In the genomic region with DNA sequence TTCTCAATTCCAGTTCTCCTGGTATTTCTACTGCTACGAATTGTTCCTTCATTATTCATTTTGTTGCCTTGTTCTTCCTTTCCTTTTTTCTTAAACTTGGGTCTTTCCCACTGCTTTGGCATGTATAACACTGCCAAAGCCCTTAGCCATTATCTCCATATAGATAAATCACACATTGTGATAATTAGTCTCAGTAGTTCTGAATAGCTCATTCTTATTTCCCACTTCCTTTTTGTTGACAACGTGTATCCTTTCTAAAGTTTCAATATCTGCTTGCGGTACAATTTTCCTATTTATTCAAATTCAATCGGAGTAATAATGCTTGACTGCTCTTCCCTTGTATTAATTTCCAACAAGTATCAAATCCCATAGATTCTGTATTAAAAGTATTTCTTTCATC, we compare ENCODE assay signal across 31 cellular contexts.
"Had no signal": no experiment of that assay in that cellular context is flagged by ENCODE, and none has a peak within 500 bp of the region (broad histone marks: within the 10 kb centered on the region; RNA-seq: fewer than 3 reads in every experiment).

No MANE protein-coding gene starts in this region.

- H3K4me3 ChIP-seq: ascending aorta, cardiac muscle cell, SJSA1 had no signal

- ATAC-seq: activated CD4-positive, CD25-positive, alpha-beta regulatory T cell treated with anti-CD3 and anti-CD28 coated beads, Interleukin-2, amount 50 U/mL, for 24 hours; activated T-cell treated with anti-CD3 and anti-CD28 coated beads, Interleukin-2, amount 50 U/mL, for 4 hours; Panc1 had no signal

- H3K9me3 ChIP-seq: ascending aorta, SJSA1, SK-N-SH had no signal

- H3K9ac ChIP-seq: SK-N-SH had no signal

- H3K27ac Mint-ChIP-seq: activated CD4-positive, alpha-beta memory T cell treated with anti-CD3 and anti-CD28 coated beads for 36 hours; activated naive CD4-positive, alpha-beta T cell treated with anti-CD3 and anti-CD28 coated beads for 36 hours; activated naive CD8-positive, alpha-beta T cell treated with anti-CD3 and anti-CD28 coated beads for 36 hours; activated T-helper 1 cell treated with anti-CD3 and anti-CD28 coated beads, Interleukin-12 subunit alpha, Interleukin-12 subunit beta, Interleukin-2, Interleukin-4 antibody, amounts not matched to agents 30 ng/mL and 10 ng/mL and 1 ng/mL, durations not matched to agents 14 hours and 24 hours and 36 hours; T-helper 1 cell treated with Interleukin-12 subunit alpha and Interleukin-12 subunit beta and Interleukin-4 antibody, amounts not matched to agents 30 μg/mL and 1 μg/mL, for 36 hours; T-helper 2 cell treated with Interferon-gamma antibody and Interleukin-4, amounts not matched to agents 5 μg/mL and 100 μg/mL, for 36 hours had no signal

- H3K27me3 ChIP-seq: ascending aorta, cardiac muscle cell, SJSA1 had no signal

- H3K4me2 ChIP-seq: SK-N-SH had no signal

- H3K4me1 ChIP-seq: ascending aorta, SJSA1 had no signal

- DNase-seq: activated CD4-positive, alpha-beta memory T cell treated with anti-CD3 and anti-CD28 coated beads for 36 hours; activated CD4-positive, alpha-beta T cell treated with anti-CD3 and anti-CD28 coated beads for 4 hours; activated CD4-positive, alpha-beta T cell treated with anti-CD3 and anti-CD28 coated beads, Interleukin-2, amount 50 U/mL, for 1 hour; activated CD8-positive, alpha-beta memory T cell treated with anti-CD3 and anti-CD28 coated beads, Interleukin-2, amount 50 U/mL, for 4 hours; activated gamma-delta T cell treated with Interleukin-2 at 50 U/mL for 16 hours; activated naive CD4-positive, alpha-beta T cell treated with anti-CD3 and anti-CD28 coated beads for 36 hours; activated naive CD8-positive, alpha-beta T cell treated with anti-CD3 and anti-CD28 coated beads for 36 hours; activated T-cell treated with anti-CD3 and anti-CD28 coated beads for 4 hours; activated T-cell treated with anti-CD3 and anti-CD28 coated beads, Interleukin-2, amount 50 U/mL, for 4 hours; amniotic stem cell; KG1; MM.1S; MV-4-11; NCI-H1092; NCI-H1436 treated with DMSO at 0.1 percent for 48 hours; NCI-H1694 treated with DMSO at 0.1 percent for 48 hours; NCI-H2029; NCI-H510A; NCI-H526; NCI-H748 treated with DMSO at 0.1 percent for 48 hours; SHP77; SK-N-SH had no signal

- H3K9me3 Mint-ChIP-seq: activated CD4-positive, alpha-beta memory T cell treated with anti-CD3 and anti-CD28 coated beads for 36 hours; activated naive CD4-positive, alpha-beta T cell treated with anti-CD3 and anti-CD28 coated beads for 36 hours; activated T-cell treated with anti-CD3 and anti-CD28 coated beads, Interleukin-2, amount 50 U/mL, for 4 hours; central memory CD8-positive, alpha-beta T cell; T-helper 1 cell treated with Interleukin-12 subunit alpha and Interleukin-12 subunit beta and Interleukin-4 antibody, amounts not matched to agents 30 μg/mL and 1 μg/mL, for 36 hours had no signal

- H3K9me2 ChIP-seq: SK-N-SH had no signal

- H3K36me3 Mint-ChIP-seq: activated CD4-positive, alpha-beta memory T cell treated with anti-CD3 and anti-CD28 coated beads for 36 hours had no signal

- H3K4me3 Mint-ChIP-seq: activated CD4-positive, alpha-beta memory T cell treated with anti-CD3 and anti-CD28 coated beads for 36 hours; activated naive CD4-positive, alpha-beta T cell treated with anti-CD3 and anti-CD28 coated beads for 36 hours; activated naive CD8-positive, alpha-beta T cell treated with anti-CD3 and anti-CD28 coated beads for 36 hours; activated T-cell treated with anti-CD3 and anti-CD28 coated beads, Interleukin-2, amount 50 U/mL, for 4 hours; activated T-helper 1 cell treated with anti-CD3 and anti-CD28 coated beads, Interleukin-12 subunit alpha, Interleukin-12 subunit beta, Interleukin-2, Interleukin-4 antibody, amounts not matched to agents 30 ng/mL and 10 ng/mL and 1 ng/mL, durations not matched to agents 14 hours and 24 hours and 36 hours; central memory CD8-positive, alpha-beta T cell; T-helper 1 cell treated with Interleukin-12 subunit alpha and Interleukin-12 subunit beta and Interleukin-4 antibody, amounts not matched to agents 30 μg/mL and 1 μg/mL, for 36 hours; T-helper 2 cell treated with Interferon-gamma antibody and Interleukin-4, amounts not matched to agents 5 μg/mL and 100 μg/mL, for 36 hours had no signal

- H3K27ac ChIP-seq: ascending aorta, cardiac muscle cell, SJSA1 had no signal

- H3K36me3 ChIP-seq: ascending aorta, cardiac muscle cell, SJSA1 had no signal

- H3K27me3 Mint-ChIP-seq: activated naive CD8-positive, alpha-beta T cell treated with anti-CD3 and anti-CD28 coated beads for 36 hours had no signal
